ENCODE assay signal across 13 cellular contexts in the genomic region with DNA sequence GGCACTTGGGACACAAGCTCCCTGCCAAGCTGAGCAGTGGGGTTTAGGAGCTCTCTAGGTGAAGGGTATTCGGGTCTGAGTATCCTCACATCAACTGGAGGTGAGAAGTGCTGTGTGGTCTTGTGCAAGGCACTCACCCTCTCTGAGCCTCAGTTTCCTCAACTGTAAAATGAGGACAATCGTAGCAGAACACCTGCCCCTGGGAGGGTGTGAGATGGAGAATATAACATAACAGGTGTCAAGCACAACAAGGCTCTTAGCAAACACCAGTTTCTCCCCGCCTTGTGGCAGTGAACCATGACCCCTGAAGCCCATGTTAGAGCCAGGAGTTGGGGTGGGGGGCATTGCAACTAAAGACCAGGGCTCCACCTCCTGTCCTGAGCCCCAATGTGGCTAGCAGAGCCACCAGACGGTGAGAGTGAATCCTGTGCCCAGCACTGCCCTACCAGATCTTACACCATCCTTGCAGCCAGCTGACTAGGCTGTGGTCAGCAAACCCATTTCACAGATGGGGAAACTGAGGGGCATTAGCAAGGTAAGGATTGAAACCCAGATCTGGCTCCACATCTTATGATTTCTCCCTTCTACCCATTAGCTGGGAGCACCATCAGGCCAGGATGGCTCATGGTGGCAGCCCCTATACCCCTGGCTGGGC. TPM values are rescaled to one million over a fixed set of nuclear protein-coding genes. Genes with fewer than 3 reads are reported as not detected.
DNase-seq lines count a peak whose midpoint lies in the region; ATAC-seq and TF ChIP-seq lines count a peak whose summit lies in the region.
"Had no signal": no experiment of that assay in that cellular context is flagged by ENCODE, and none has a peak within 500 bp of the region (broad histone marks: within the 10 kb centered on the region; RNA-seq: fewer than 3 reads in every experiment).

No MANE protein-coding gene starts in this region.

- no peak overlapping the region for H3K4me3 ChIP-seq in heart left ventricle
- no peak overlapping the region for H3K4me3 ChIP-seq in upper lobe of right lung
- H3K4me3 ChIP-seq: cardiac muscle cell, GM12878 had no signal

- no peaks in the 10 kb centered on the region for H3K36me3 ChIP-seq in heart left ventricle
- no peaks in the 10 kb centered on the region for H3K36me3 ChIP-seq in upper lobe of right lung
- H3K36me3 ChIP-seq: cardiac muscle cell had no signal

- H3K27me3 Mint-ChIP-seq in chondrocyte (ENCODE audit: low read depth) (no peaks in the 10 kb centered on the region), nephron (ENCODE audit: low read depth) (peaks cover 16% of the 10 kb centered on the region)

- H3K4me1 ChIP-seq in heart left ventricle (peaks cover 23 to 81% (median 57%) of the 10 kb centered on the region in 12 donors), upper lobe of right lung (peaks cover 55% of the 10 kb centered on the region)

- ATAC-seq in heart left ventricle: no peak
- ATAC-seq in upper lobe of right lung: no peak

- WGBS in heart left ventricle, 4 donors: 77 to 87% (median 82%) methylated on average over 4 of the region's 4 CpGs

- H3K27ac Mint-ChIP-seq in chondrocyte (ENCODE audit: unreplicated experiment) (peak overlapping the region; percentile 87), nephron (peak overlapping the region; percentile 50 to 76 (median 51))

- H3K4me1 Mint-ChIP-seq in chondrocyte (ENCODE audit: low read depth): peaks cover 63% of the 10 kb centered on the region
- peaks cover 6% of the 10 kb centered on the region for H3K4me1 Mint-ChIP-seq in nephron

- H3K9me3 Mint-ChIP-seq in chondrocyte (ENCODE audit: low read depth) (no peaks in the 10 kb centered on the region), nephron (no peaks in the 10 kb centered on the region)

- DNase-seq in heart left ventricle (peak in 1 of 5 donors; percentile 17), cardiac septum (ENCODE audit: low spot score) (no peak), chondrocyte (ENCODE audit: low spot score) (no peak), upper lobe of right lung (no peak), cerebellar nuclear complex (lab: John Stamatoyannopoulos, UW) (no peak), ACHN (no peak), NK-92 (lab: John Stamatoyannopoulos, UW; ENCODE audit: unreplicated experiment) (no peak)
- DNase-seq: activated CD4-positive, alpha-beta T cell treated with anti-CD3 and anti-CD28 coated beads, Interleukin-2, amount 50 U/mL, for 1 hour; NCI-H2227 treated with DMSO at 0.1 percent for 48 hours had no signal

- in situ Hi-C loops in ACHN (cut with HindIII; ENCODE audit: low pct_ligation_motif_present, low pct_unique_long_range_greater_than_20kb, low sequenced_read_pairs): no loop called here

- H3K27me3 ChIP-seq in heart left ventricle (peaks cover 0 to 12% (median 3%) of the 10 kb centered on the region in 9 donors), upper lobe of right lung (no peaks in the 10 kb centered on the region)

- intact Hi-C loops in heart left ventricle (cut with DNase I): loop anchor here in 7 of 10 donors (5.0 kb wide), 2 partner anchors 47 to 117 kb away; no protein-coding TSS in a partner anchor
- intact Hi-C loops in cardiac septum (cut with DNase I): loop anchor here (5.0 to 10.0 kb wide), 2 partner anchors 117 to 224 kb away; no protein-coding TSS in a partner anchor
- intact Hi-C loops in upper lobe of right lung (cut with DNase I): no loop called here

- peaks cover 2% of the 10 kb centered on the region for H3K36me3 Mint-ChIP-seq in chondrocyte (ENCODE audit: low read depth)
- no peaks in the 10 kb centered on the region for H3K36me3 Mint-ChIP-seq in nephron (ENCODE audit: low read depth)

- no peaks in the 10 kb centered on the region for H3K9me3 ChIP-seq in heart left ventricle
- H3K9me3 ChIP-seq in upper lobe of right lung: no peaks in the 10 kb centered on the region

- TF ChIP-seq CTCF in heart left ventricle (IDR thresholded peaks at IDR 0.05) (peak in 1 of 12 donors; percentile 1), chondrocyte (IDR thresholded peaks at IDR 0.05) (peak; percentile 3), nephron (IDR thresholded peaks at IDR 0.05; ENCODE audit: unreplicated experiment in 3 of 3) (no peak), upper lobe of right lung (IDR thresholded peaks at IDR 0.05) (no peak)

- H3K4me3 Mint-ChIP-seq in chondrocyte (ENCODE audit: unreplicated experiment) (peak overlapping the region; percentile 16), nephron (peak overlapping the region; percentile 66 to 79 (median 78))

- TF ChIP-seq POLR2A in heart left ventricle (IDR thresholded peaks at IDR 0.05): no peak

- H3K27ac ChIP-seq in heart left ventricle: peak overlapping the region in 11 of 12 donors; percentile 88 to 98 (median 94)
- peak overlapping the region; percentile 36 for H3K27ac ChIP-seq in upper lobe of right lung
- H3K27ac ChIP-seq: cardiac muscle cell, HL-60 had no signal

RNA-seq across cellular contexts. Expression of gene PLXND1, which starts 2.6 kb away (rescaled TPM):
- 100 to 1,000 TPM in 2 of 9 donors, 10 to 100 TPM in 7; 40.8 to 218 (median 64.9) TPM for total RNA-seq in heart left ventricle
- 10 to 100 TPM; 66.4 to 67.3 TPM for polyA plus RNA-seq in heart left ventricle
- total RNA-seq in cardiac septum: 54.8 TPM
- total RNA-seq in chondrocyte: 267 to 284 TPM (median 270 TPM) in 3 replicates
- 284 TPM for total RNA-seq in upper lobe of right lung
